Comparison of ENCODE assay signal across 15 cellular contexts in the genomic region with DNA sequence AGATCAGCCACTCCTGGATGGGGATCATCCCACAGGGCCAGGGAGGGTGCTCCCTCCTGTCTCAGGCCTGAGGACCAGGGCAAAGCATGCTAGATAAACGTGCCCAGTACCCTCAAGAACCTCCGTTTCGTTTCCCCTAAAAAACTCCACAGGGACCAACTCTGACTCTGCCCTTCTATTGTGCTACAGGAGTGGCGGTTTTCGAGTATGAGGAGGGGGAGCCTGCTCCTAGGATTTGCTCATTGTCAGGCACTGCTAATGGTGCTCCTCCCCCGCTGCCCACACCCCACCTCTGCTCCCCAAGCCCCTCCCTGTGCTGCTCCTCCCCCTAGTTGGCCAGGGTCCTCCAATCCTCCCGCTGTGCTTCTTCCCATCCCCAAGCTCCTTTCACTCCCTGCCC. TPM values are rescaled to one million over a fixed set of nuclear protein-coding genes. Genes with fewer than 3 reads are reported as not detected.
"Had no signal": no experiment of that assay in that cellular context is flagged by ENCODE, and none has a peak within 500 bp of the region (broad histone marks: within the 10 kb centered on the region; RNA-seq: fewer than 3 reads in every experiment).

No MANE protein-coding gene starts in this region.

- H2AFZ ChIP-seq: hepatocyte had no signal

- ATAC-seq: body of pancreas; esophagus mucosa; left ventricle myocardium superior; natural killer cell treated with Interleukin-12 subunit alpha and Interleukin-12 subunit beta and Interleukin-15 and Interleukin-18, amount 100 ng/mL, for 72 hours; sciatic nerve had no signal

- DNase-seq: activated CD4-positive, alpha-beta T cell treated with anti-CD3 and anti-CD28 coated beads, Interleukin-2, amount 50 U/mL, for 1 hour; activated CD8-positive, alpha-beta memory T cell treated with anti-CD3 and anti-CD28 coated beads for 24 hours; activated gamma-delta T cell treated with Interleukin-2 at 50 U/mL for 16 hours; activated naive CD8-positive, alpha-beta T cell treated with anti-CD3 and anti-CD28 coated beads for 36 hours; amygdala; body of pancreas; caudate nucleus; left ventricle myocardium superior; mesenchymal stem cell; occipital lobe had no signal

- H3K4me2 ChIP-seq: hepatocyte had no signal

- H3K79me2 ChIP-seq: hepatocyte had no signal

- H3K9me3 ChIP-seq: body of pancreas had no signal

- H3K4me1 ChIP-seq: body of pancreas had no signal

- FAIRE-seq: colon had no signal

- H3K27me3 ChIP-seq: body of pancreas had no signal

- H3K27ac ChIP-seq: body of pancreas, hepatocyte had no signal

- H3K4me3 ChIP-seq: body of pancreas, hepatocyte had no signal

RNA-seq across cellular contexts. Expression of a gene that starts 32.0 kb away (rescaled TPM):
- total RNA-seq: activated naive CD8-positive, alpha-beta T cell treated with anti-CD3 and anti-CD28 coated beads for 36 hours had no signal
